ENCODE assay signal across 1 cellular context in genomic region chr12:98085360-98085759, GRCh38.
TF ChIP-seq lines count a peak whose summit lies in the region.

No MANE protein-coding gene starts in this region.

TF ChIP-seq in GM12878, 131 proteins besides CTCF, POLR2A, EP300 and RAD21 (continued from another document):
- TF ChIP-seq E4F1 (IDR thresholded peaks at IDR 0.05; ENCODE audit: borderline replicate concordance, partially characterized antibody): no peak
- TF ChIP-seq SMAD5 (IDR thresholded peaks at IDR 0.05; ENCODE audit: low read depth): no peak
